Comparison of ENCODE assay signal across 11 cellular contexts in the genomic region with DNA sequence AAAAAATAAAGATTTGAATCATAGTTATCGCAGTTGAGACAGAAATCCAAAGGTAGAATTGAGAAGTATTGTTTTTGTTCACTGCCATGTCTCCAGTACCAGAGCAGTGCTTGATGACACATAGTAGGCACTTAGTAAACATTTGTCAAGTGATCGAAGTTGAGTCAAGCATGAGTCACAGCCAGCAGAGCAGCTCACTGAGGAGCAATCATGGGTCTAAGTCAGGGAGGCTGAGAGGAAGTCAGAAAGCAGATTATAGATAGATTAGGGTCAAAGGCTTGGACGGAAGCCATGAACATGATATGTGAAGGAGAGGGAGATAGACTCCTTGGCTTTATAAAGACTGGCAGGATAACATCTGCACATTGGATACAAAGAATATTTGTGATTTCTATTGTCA.
DNase-seq lines count a peak whose midpoint lies in the region; TF ChIP-seq lines count a peak whose summit lies in the region.
"Had no signal": no experiment of that assay in that cellular context is flagged by ENCODE, and none has a peak within 500 bp of the region (broad histone marks: within the 10 kb centered on the region; RNA-seq: fewer than 3 reads in every experiment).

No MANE protein-coding gene starts in this region.

- in situ Hi-C loops in KBM-7 (cut with MboI; ENCODE audit: low pct_unique_long_range_greater_than_20kb, low sequenced_read_pairs) = no loop called here

- no peak overlapping the region for H3K27ac ChIP-seq in WERI-Rb-1
- H3K27ac ChIP-seq: colonic mucosa, HL-60 had no signal

- no peak overlapping the region for H3K4me3 ChIP-seq in WERI-Rb-1 (ENCODE audit: low read depth, low read length)
- H3K4me3 ChIP-seq: colonic mucosa had no signal

- no peaks in the 10 kb centered on the region for H3K36me3 ChIP-seq in WERI-Rb-1
- H3K36me3 ChIP-seq: colonic mucosa had no signal

- no peak for TF ChIP-seq CTCF in WERI-Rb-1 (IDR thresholded peaks at IDR 0.05; ENCODE audit: low read depth, low read length)

- DNase-seq in EH (ENCODE audit: low read depth) (peak; percentile 12), KBM-7 (peak; percentile 79), WERI-Rb-1 (peak; percentile 30), kidney tubule cell (ENCODE audit: low spot score) (peak; percentile 75), SKM-1 treated with dmso at 0.1 percent for 144 hours (lab: John Stamatoyannopoulos, UW; ENCODE audit: unreplicated experiment) (no peak), NCI-H2227 (lab: John Stamatoyannopoulos, UW; ENCODE audit: unreplicated experiment) (no peak)
- no peak for DNase-seq in activated CD8-positive, alpha-beta memory T cell treated with anti-CD3 and anti-CD28 coated beads, Interleukin-2, amount 50 U/mL, for 48 hours
- DNase-seq: colonic mucosa, NCI-H2081, nephron progenitor cell had no signal

- H3K27me3 ChIP-seq in WERI-Rb-1 (ENCODE audit: insufficient read depth, low read depth, severe bottlenecking) = no peaks in the 10 kb centered on the region
- H3K27me3 ChIP-seq: colonic mucosa had no signal

- H3K9me3 ChIP-seq in WERI-Rb-1 (ENCODE audit: severe bottlenecking) = no peaks in the 10 kb centered on the region
- H3K9me3 ChIP-seq: colonic mucosa had no signal

Comparison
In these comparisons a context has a peak if more than half of its experiments do, and no peak if none do; other contexts are left out.
1. DNase-seq: peak in EH (single experiment), KBM-7 (single experiment), WERI-Rb-1 (single experiment) and kidney tubule cell (single experiment); none in activated CD8-positive, alpha-beta memory T cell treated with anti-CD3 and anti-CD28 coated beads, Interleukin-2, amount 50 U/mL, for 48 hours (single experiment), SKM-1 treated with dmso at 0.1 percent for 144 hours (single experiment) and NCI-H2227 (single experiment).